14 cellular contexts compared by ENCODE assay signal in genomic region chr20:51799586-51799985, GRCh38. TPM values are rescaled to one million over a fixed set of nuclear protein-coding genes. Genes with fewer than 3 reads are reported as not detected.
A peak's percentile ranks its signal among the peaks of the same experiment; 100 is the strongest.
DNase-seq lines count a peak whose midpoint lies in the region; ATAC-seq, FAIRE-seq and TF ChIP-seq lines count a peak whose summit lies in the region.
"Had no signal": no experiment of that assay in that cellular context is flagged by ENCODE, and none has a peak within 500 bp of the region (broad histone marks: within the 10 kb centered on the region; RNA-seq: fewer than 3 reads in every experiment).

No MANE protein-coding gene starts in this region.

- H3K9me3 Mint-ChIP-seq in dendritic cell treated with granulocyte-macrophage colony-stimulating factor and Interleukin-4, amounts not matched to agents 40 ng/mL and 50 ng/mL, for 4 days = no peaks in the 10 kb centered on the region
- H3K9me3 Mint-ChIP-seq in mesothelial cell of epicardium = no peaks in the 10 kb centered on the region
- no peaks in the 10 kb centered on the region for H3K9me3 Mint-ChIP-seq in activated CD4-positive, alpha-beta T cell treated with anti-CD3 and anti-CD28 coated beads for 36 hours (ENCODE audit: low read depth)
- H3K9me3 Mint-ChIP-seq: CD8-positive, alpha-beta T cell had no signal

- H3K27ac Mint-ChIP-seq in dendritic cell treated with granulocyte-macrophage colony-stimulating factor and Interleukin-4, amounts not matched to agents 40 ng/mL and 50 ng/mL, for 4 days = no peak overlapping the region
- peak overlapping the region; percentile 60 for H3K27ac Mint-ChIP-seq in mesothelial cell of epicardium
- no peak overlapping the region for H3K27ac Mint-ChIP-seq in activated CD4-positive, alpha-beta T cell treated with anti-CD3 and anti-CD28 coated beads for 36 hours
- H3K27ac Mint-ChIP-seq: CD8-positive, alpha-beta T cell had no signal

- WGBS in A549 (ENCODE audit: missing lambda C conversion rate) = 68% methylated on average over 10 of the region's 10 CpGs

- H3K27ac ChIP-seq in A549 (no peak overlapping the region), HUES6 (ENCODE audit: low read depth, low read length) (peak overlapping the region; percentile 99)
- H3K27ac ChIP-seq: coronary artery, esophagus muscularis mucosa, heart left ventricle had no signal

- no peaks in the 10 kb centered on the region for H3K9me3 ChIP-seq in A549
- H3K9me3 ChIP-seq in HUES6 (ENCODE audit: control insufficient read depth, insufficient read depth, low read depth, low read length) = no peaks in the 10 kb centered on the region
- H3K9me3 ChIP-seq: esophagus muscularis mucosa, heart left ventricle had no signal

- no peak for TF ChIP-seq POLR2A in A549 (IDR thresholded peaks at IDR 0.05; ENCODE audit: low read length)

- intact Hi-C loops in dendritic cell treated with granulocyte-macrophage colony-stimulating factor and Interleukin-4, amounts not matched to agents 40 ng/mL and 50 ng/mL, for 4 days (cut with micrococcal nuclease) = no loop called here
- intact Hi-C loops in activated CD4-positive, alpha-beta T cell treated with anti-CD3 and anti-CD28 coated beads for 36 hours (cut with DNase I, micrococcal nuclease) = loop anchor here in 1 of 2 experiments (5.0 kb wide), 1 partner anchor 283 kb away; no protein-coding TSS in a partner anchor

- no peak for FAIRE-seq in A549 (lab: Jason Lieb, UNC)

- POLR2A ChIA-PET in A549 (lab: Yijun Ruan, JAX) = interaction anchor here (1.4 kb wide), 1 partner anchor 32 kb away, joined by 4 read pairs; no protein-coding TSS in a partner anchor
- POLR2A ChIA-PET in activated CD4-positive, alpha-beta T cell treated with anti-CD3 and anti-CD28 coated beads for 36 hours (lab: Charles Lee) = interaction anchor here (0.5 kb wide), 1 partner anchor 14 kb away, joined by 4 read pairs; no protein-coding TSS in a partner anchor

- TF ChIP-seq EP300 in A549 (IDR thresholded peaks at IDR 0.05) = no peak

- peak overlapping the region; percentile 99 for H3K9ac ChIP-seq in HUES6 (ENCODE audit: low read length)

- peak overlapping the region; percentile 92 for H3K4me2 ChIP-seq in A549

- no peak for ATAC-seq in A549
- no peak for ATAC-seq in activated CD4-positive, alpha-beta T cell treated with anti-CD3 and anti-CD28 coated beads for 36 hours
- ATAC-seq: activated CD4-positive, CD25-positive, alpha-beta regulatory T cell treated with anti-CD3 and anti-CD28 coated beads, Interleukin-2, amount 50 U/mL, for 24 hours had no signal

- H3K4me3 Mint-ChIP-seq in dendritic cell treated with granulocyte-macrophage colony-stimulating factor and Interleukin-4, amounts not matched to agents 40 ng/mL and 50 ng/mL, for 4 days = peak overlapping the region; percentile 39
- peak overlapping the region; percentile 89 for H3K4me3 Mint-ChIP-seq in mesothelial cell of epicardium
- no peak overlapping the region for H3K4me3 Mint-ChIP-seq in activated CD4-positive, alpha-beta T cell treated with anti-CD3 and anti-CD28 coated beads for 36 hours

- H3K36me3 ChIP-seq in HUES6 (ENCODE audit: control insufficient read depth, insufficient read depth, low read length) = peaks cover 23% of the 10 kb centered on the region
- H3K36me3 ChIP-seq: esophagus muscularis mucosa, heart left ventricle had no signal

- H3K4me3 ChIP-seq in A549 (no peak overlapping the region; the same call in 2 of the 3 replicates), HUES6 (ENCODE audit: low read depth, low read length) (peak overlapping the region; percentile 74)

- H3K27me3 Mint-ChIP-seq in dendritic cell treated with granulocyte-macrophage colony-stimulating factor and Interleukin-4, amounts not matched to agents 40 ng/mL and 50 ng/mL, for 4 days = peaks cover 41% of the 10 kb centered on the region
- H3K27me3 Mint-ChIP-seq in mesothelial cell of epicardium (ENCODE audit: low read depth) = no peaks in the 10 kb centered on the region
- peaks cover 53% of the 10 kb centered on the region for H3K27me3 Mint-ChIP-seq in activated CD4-positive, alpha-beta T cell treated with anti-CD3 and anti-CD28 coated beads for 36 hours

- H3K36me3 Mint-ChIP-seq in dendritic cell treated with granulocyte-macrophage colony-stimulating factor and Interleukin-4, amounts not matched to agents 40 ng/mL and 50 ng/mL, for 4 days (ENCODE audit: low read depth) = no peaks in the 10 kb centered on the region
- no peaks in the 10 kb centered on the region for H3K36me3 Mint-ChIP-seq in mesothelial cell of epicardium
- H3K36me3 Mint-ChIP-seq in activated CD4-positive, alpha-beta T cell treated with anti-CD3 and anti-CD28 coated beads for 36 hours (ENCODE audit: low read depth) = no peaks in the 10 kb centered on the region
- H3K36me3 Mint-ChIP-seq: CD8-positive, alpha-beta T cell had no signal

- peaks cover 25% of the 10 kb centered on the region for H3K4me1 Mint-ChIP-seq in dendritic cell treated with granulocyte-macrophage colony-stimulating factor and Interleukin-4, amounts not matched to agents 40 ng/mL and 50 ng/mL, for 4 days (ENCODE audit: low read depth)
- peaks cover 54% of the 10 kb centered on the region for H3K4me1 Mint-ChIP-seq in mesothelial cell of epicardium
- H3K4me1 Mint-ChIP-seq in activated CD4-positive, alpha-beta T cell treated with anti-CD3 and anti-CD28 coated beads for 36 hours = peaks cover 8% of the 10 kb centered on the region

- TF ChIP-seq CTCF in A549 (IDR thresholded peaks at IDR 0.05) (no peak), mesothelial cell of epicardium (IDR thresholded peaks at IDR 0.05; ENCODE audit: unreplicated experiment) (no peak)

- no peaks in the 10 kb centered on the region for H3K27me3 ChIP-seq in HUES6 (ENCODE audit: control insufficient read depth, insufficient read depth, low read length)

- TF ChIP-seq RAD21 in A549 (conservative IDR thresholded peaks at IDR 0.05 in 1 of 2, IDR thresholded peaks at IDR 0.05 in 1 of 2) = no peak

- CTCF ChIA-PET in A549 (lab: Yijun Ruan, JAX) = interaction anchor here (0.6 to 2.5 kb wide), 63 partner anchors 8 to 450 kb away, joined by 3 to 45 read pairs (median 5); no protein-coding TSS in a partner anchor
- CTCF ChIA-PET in activated CD4-positive, alpha-beta T cell treated with anti-CD3 and anti-CD28 coated beads for 36 hours (lab: Charles Lee) = interaction anchor here (0.7 to 1.4 kb wide), 16 partner anchors 9 to 282 kb away, joined by 3 to 5 read pairs (median 3); no protein-coding TSS in a partner anchor

- no peak for DNase-seq in A549 (ENCODE audit: low read depth in 1 of 2, low spot score in 1 of 2)
- no peak for DNase-seq in mesothelial cell of epicardium (ENCODE audit: low spot score in 2 of 2, unreplicated experiment in 2 of 2)
- no peak for DNase-seq in NCI-H748 treated with DMSO at 0.1 percent for 48 hours (lab: John Stamatoyannopoulos, UW)
- no peak for DNase-seq in NCI-H1105 treated with DMSO at 0.1 percent for 48 hours (lab: John Stamatoyannopoulos, UW)
- DNase-seq in activated CD4-positive, alpha-beta T cell treated with anti-CD3 and anti-CD28 coated beads for 36 hours = no peak
- DNase-seq in activated CD4-positive, alpha-beta T cell treated with anti-CD3 and anti-CD28 coated beads for 48 hours = no peak
- DNase-seq: SIG-M5 had no signal

- H3K4me1 ChIP-seq in A549 = peaks cover 30% of the 10 kb centered on the region
- H3K4me1 ChIP-seq in HUES6 (ENCODE audit: control insufficient read depth, insufficient read depth, low read length) = peaks cover 43% of the 10 kb centered on the region

TF ChIP-seq in A549, 52 proteins besides CTCF, POLR2A, EP300 and RAD21:
- TF ChIP-seq REST (IDR thresholded peaks at IDR 0.05) = no peak

RNA-seq across cellular contexts. Expression of gene SALL4, which starts 2.7 kb away (rescaled TPM):
- polyA plus RNA-seq in A549 (2011; rRNA removed) = 7.6 and 8.5 TPM in 2 replicates
- 2.0 and 2.2 TPM in 2 replicates for polyA plus RNA-seq in A549 (2012; cell fraction: cytosol; rRNA removed)
- polyA plus RNA-seq in A549 (2012; cell fraction: nucleus; rRNA removed) = 12.2 and 12.8 TPM in 2 replicates
- polyA plus RNA-seq in A549 (2017; fragmentation: RNase III; extraction: RNeasy Plus Mini Kit Qiagen cat#74134 plus additional on column Dnase treatment) = 2.3 to 3.8 TPM (median 2.5 TPM) in 3 replicates
- 3.7 and 4.1 TPM in 2 replicates for polyA minus RNA-seq in A549 (2011; rRNA and poly(A)+ RNA removed)
- 14.8 to 20.5 TPM (median 18.9 TPM) in 3 replicates for total RNA-seq in mesothelial cell of epicardium
- total RNA-seq in activated CD4-positive, alpha-beta T cell treated with anti-CD3 and anti-CD28 coated beads for 36 hours = under 1 TPM in 1 of 2 experiments, not detected in 1; 0.11 TPM
- total RNA-seq: esophagus muscularis mucosa had no signal

RNA-seq across cellular contexts. Expression of gene ATP9A, which starts 31.4 kb away (rescaled TPM):
- 23.3 and 23.6 TPM in 2 replicates for polyA plus RNA-seq in A549 (2011; rRNA removed)
- polyA plus RNA-seq in A549 (2012; cell fraction: cytosol; rRNA removed) = 5.5 and 7.0 TPM in 2 replicates
- 7.2 and 9.0 TPM in 2 replicates for polyA plus RNA-seq in A549 (2012; cell fraction: nucleus; rRNA removed)
- polyA plus RNA-seq in A549 (2017; fragmentation: RNase III; extraction: RNeasy Plus Mini Kit Qiagen cat#74134 plus additional on column Dnase treatment) = 8.5 to 10.2 TPM (median 9.9 TPM) in 3 replicates
- 61.2 and 62.6 TPM in 2 replicates for polyA minus RNA-seq in A549 (2011; rRNA and poly(A)+ RNA removed)
- total RNA-seq in mesothelial cell of epicardium = 77.1 to 80.0 TPM (median 79.1 TPM) in 3 replicates
- total RNA-seq in activated CD4-positive, alpha-beta T cell treated with anti-CD3 and anti-CD28 coated beads for 36 hours = 1 to 10 TPM; 2.2 to 2.7 TPM

Comparison
In these comparisons a context has a peak if more than half of its experiments do, and no peak if none do; other contexts are left out.
1. RNA of gene SALL4, which starts 2.7 kb away (total RNA-seq): 14.8 to 20.5 TPM in mesothelial cell of epicardium; 0.11 TPM in activated CD4-positive, alpha-beta T cell treated with anti-CD3 and anti-CD28 coated beads for 36 hours; every median in the first group is over 10 times any median in the second.
2. RNA of gene ATP9A, which starts 31.4 kb away (total RNA-seq): 77.1 to 80.0 TPM in mesothelial cell of epicardium; 2.2 to 2.7 TPM in activated CD4-positive, alpha-beta T cell treated with anti-CD3 and anti-CD28 coated beads for 36 hours; every median in the first group is over 10 times any median in the second.